9 cellular contexts compared by ENCODE assay signal in genomic region chr6:75935473-75935793, GRCh38.
DNase-seq lines count a peak whose midpoint lies in the region; ATAC-seq, FAIRE-seq and TF ChIP-seq lines count a peak whose summit lies in the region.
"Had no signal": no experiment of that assay in that cellular context is flagged by ENCODE, and none has a peak within 500 bp of the region (broad histone marks: within the 10 kb centered on the region; RNA-seq: fewer than 3 reads in every experiment).

No MANE protein-coding gene starts in this region.

- RAD21 ChIA-PET in HCT116 (lab: Charles Lee; ENCODE audit: low non-redundant PET in 1 of 2, low total read pairs in 2 of 2, uncharacterized antibody in 2 of 2, unreplicated experiment in 2 of 2): interaction anchor here in 1 of 2 experiments (1.0 to 1.2 kb wide), 2 partner anchors 231 to 416 kb away, joined by 3 read pairs; no protein-coding TSS in a partner anchor

- POLR2A ChIA-PET in HCT116 (lab: Charles Lee): no interaction called here

- in situ Hi-C loops in GM13976 (cut with MboI; ENCODE audit: low sequenced_read_pairs, unreplicated experiment): loop anchor here (25.0 kb wide), 1 partner anchor 1527 kb away; the partner anchor contains the start of gene HTR1B

- H3K9ac ChIP-seq in HCT116 (ENCODE audit: low read length) (no peak overlapping the region), SK-N-MC (ENCODE audit: insufficient read length) (peak overlapping the region; percentile 48)

- CTCF ChIA-PET in HCT116 (lab: Charles Lee): interaction anchor here (0.8 to 4.1 kb wide), 7 partner anchors 10 to 747 kb away, joined by 3 to 29 read pairs (median 3); no protein-coding TSS in a partner anchor

- TF ChIP-seq POLR2A in HCT116 (IDR thresholded peaks at IDR 0.05; ENCODE audit: borderline replicate concordance, extremely low read depth, insufficient read depth, insufficient read length): no peak
- no peak for TF ChIP-seq POLR2A in GM12891 (IDR thresholded peaks at IDR 0.05; ENCODE audit: low read depth, low read length)

- TF ChIP-seq RAD21 in HCT116 (IDR thresholded peaks at IDR 0.05; ENCODE audit: low read depth): no peak

- H3K9me3 ChIP-seq in HCT116 (ENCODE audit: control insufficient read depth in 1 of 2, insufficient read depth in 1 of 2, low read depth in 1 of 2, low read length in 2 of 2) (no peaks in the 10 kb centered on the region), SK-N-MC (ENCODE audit: low read depth, low read length) (no peaks in the 10 kb centered on the region), thoracic aorta (no peaks in the 10 kb centered on the region)
- H3K9me3 ChIP-seq: neutrophil had no signal

- no peak for DNase-seq in HCT116 (ENCODE audit: low read depth, low spot score)
- no peak for DNase-seq in SK-N-MC (ENCODE audit: low read depth, low spot score)
- DNase-seq in iPS-NIHi7 (ENCODE audit: extremely low spot score): peak; percentile 40
- no peak for DNase-seq in thoracic aorta (ENCODE audit: low spot score)
- no peak for DNase-seq in NCI-H2171 treated with DMSO at 0.1 percent for 48 hours (lab: John Stamatoyannopoulos, UW)
- no peak for DNase-seq in HuH-7.5 (ENCODE audit: low spot score)
- DNase-seq in GM13976 (ENCODE audit: low spot score): no peak
- DNase-seq in GM12891 (ENCODE audit: insufficient read length, low spot score): no peak

- TF ChIP-seq CTCF in HCT116 (IDR thresholded peaks at IDR 0.05 in 2 of 3, conservative IDR thresholded peaks at IDR 0.05 in 1 of 3; ENCODE audit: borderline replicate concordance in 1 of 3, insufficient read depth in 1 of 3, low read depth in 2 of 3, low read length in 2 of 3): no peak
- TF ChIP-seq CTCF in thoracic aorta (IDR thresholded peaks at IDR 0.05): no peak
- TF ChIP-seq CTCF in GM13976 (IDR thresholded peaks at IDR 0.05; ENCODE audit: borderline replicate concordance, control extremely low read depth, extremely low read depth, insufficient read depth, missing control alignments): no peak

- no peak overlapping the region for H3K27ac ChIP-seq in HCT116 (ENCODE audit: low read depth, low read length)
- H3K27ac ChIP-seq in SK-N-MC: no peak overlapping the region
- no peak overlapping the region for H3K27ac ChIP-seq in thoracic aorta
- H3K27ac ChIP-seq: neutrophil had no signal

- peak overlapping the region; percentile 38 for H3K4me2 ChIP-seq in HCT116 (ENCODE audit: low read length)

- no TSS peak for BruUV-seq in HCT116 (replicated peaks; lab: Mats Ljungman, UMichigan)

- intact Hi-C loops in HCT116 (cut with micrococcal nuclease): loop anchor here (1.0 to 10.0 kb wide), 5 partner anchors 231 to 1522 kb away; no protein-coding TSS in a partner anchor

- H3K9me2 ChIP-seq in HCT116 (ENCODE audit: insufficient read depth): no peaks in the 10 kb centered on the region

- H3K27me3 ChIP-seq in HCT116 (ENCODE audit: insufficient read depth, low read length): no peaks in the 10 kb centered on the region
- no peaks in the 10 kb centered on the region for H3K27me3 ChIP-seq in thoracic aorta (replicated peaks; ENCODE audit: insufficient read depth)

- no peaks in the 10 kb centered on the region for H4K20me1 ChIP-seq in HCT116 (ENCODE audit: insufficient read depth)

- H3K36me3 ChIP-seq in HCT116 (ENCODE audit: control insufficient read depth in 1 of 2, insufficient read depth in 2 of 2, low read length in 2 of 2): no peaks in the 10 kb centered on the region
- H3K36me3 ChIP-seq in SK-N-MC (ENCODE audit: insufficient read depth, low read length): no peaks in the 10 kb centered on the region
- no peaks in the 10 kb centered on the region for H3K36me3 ChIP-seq in thoracic aorta
- H3K36me3 ChIP-seq: neutrophil had no signal

- no peak overlapping the region for H3K4me3 ChIP-seq in HCT116 (replicated peaks in 1 of 2; ENCODE audit: low read depth in 1 of 2, low read length in 2 of 2)
- H3K4me3 ChIP-seq in SK-N-MC: peak overlapping the region; percentile 81
- H3K4me3 ChIP-seq in thoracic aorta: peak overlapping the region; percentile 67

- ATAC-seq in HCT116: no peak
- ATAC-seq in thoracic aorta (ENCODE audit: insufficient number of reproducible peaks, low FRiP score, low read depth): no peak

- H2AFZ ChIP-seq in HCT116 (ENCODE audit: low read depth, low read length, poor library complexity, severe bottlenecking): no peak overlapping the region

- peaks cover 0 to 4% of the 10 kb centered on the region in 2 experiments; a peak in 1 of 4 replicates for H3K4me1 ChIP-seq in HCT116 (ENCODE audit: control insufficient read depth in 1 of 2, insufficient read depth in 2 of 2, low read length in 2 of 2)
- H3K4me1 ChIP-seq in thoracic aorta (ENCODE audit: control insufficient read depth in 1 of 2, low read depth in 2 of 2): peaks cover 0 to 17% of the 10 kb centered on the region in 2 donors

- no peaks in the 10 kb centered on the region for H3K79me2 ChIP-seq in HCT116 (ENCODE audit: insufficient read depth, low read length)

- FAIRE-seq in GM12891 (lab: Jason Lieb, UNC): no peak

TF ChIP-seq in HCT116, 20 proteins besides CTCF, POLR2A, EP300 and RAD21 (continues in another document):
- TF ChIP-seq ZFX (IDR thresholded peaks at IDR 0.05): no peak
- no peak for TF ChIP-seq CEBPB (IDR thresholded peaks at IDR 0.05; ENCODE audit: low read depth)
- no peak for TF ChIP-seq SP1 (IDR thresholded peaks at IDR 0.05; ENCODE audit: low read depth)
- no peak for TF ChIP-seq ZNF274 (IDR thresholded peaks at IDR 0.05; ENCODE audit: low read depth, low read length)
- no peak for TF ChIP-seq SIN3A (IDR thresholded peaks at IDR 0.05; ENCODE audit: low read depth)
- TF ChIP-seq EGR1 (IDR thresholded peaks at IDR 0.05; ENCODE audit: low read depth): no peak
- TF ChIP-seq POLR2AphosphoS5 (IDR thresholded peaks at IDR 0.05; ENCODE audit: low read depth, low read length): no peak
- TF ChIP-seq REST (IDR thresholded peaks at IDR 0.05; ENCODE audit: low read depth): no peak

TF ChIP-seq in GM12891, 5 proteins besides CTCF, POLR2A, EP300 and RAD21:
- no peak for TF ChIP-seq TAF1 (IDR thresholded peaks at IDR 0.05; ENCODE audit: low read depth, low read length)
- TF ChIP-seq POU2F2 (IDR thresholded peaks at IDR 0.05; ENCODE audit: low read depth, low read length): no peak
- TF ChIP-seq POLR2AphosphoS5 (IDR thresholded peaks at IDR 0.05; ENCODE audit: low read depth, low read length): no peak
- TF ChIP-seq PAX5 (IDR thresholded peaks at IDR 0.05; ENCODE audit: insufficient read depth, low read length, severe bottlenecking): no peak
- no peak for TF ChIP-seq SPI1 (IDR thresholded peaks at IDR 0.05; ENCODE audit: low read depth, low read length)

Comparison
In these comparisons a context has a peak if more than half of its experiments do, and no peak if none do; other contexts are left out.
1. H3K4me3 ChIP-seq: peak in SK-N-MC (single experiment) and thoracic aorta (single experiment); none in HCT116 (0 of 2).